Comparison of ENCODE assay signal across 1 cellular context in the genomic region with DNA sequence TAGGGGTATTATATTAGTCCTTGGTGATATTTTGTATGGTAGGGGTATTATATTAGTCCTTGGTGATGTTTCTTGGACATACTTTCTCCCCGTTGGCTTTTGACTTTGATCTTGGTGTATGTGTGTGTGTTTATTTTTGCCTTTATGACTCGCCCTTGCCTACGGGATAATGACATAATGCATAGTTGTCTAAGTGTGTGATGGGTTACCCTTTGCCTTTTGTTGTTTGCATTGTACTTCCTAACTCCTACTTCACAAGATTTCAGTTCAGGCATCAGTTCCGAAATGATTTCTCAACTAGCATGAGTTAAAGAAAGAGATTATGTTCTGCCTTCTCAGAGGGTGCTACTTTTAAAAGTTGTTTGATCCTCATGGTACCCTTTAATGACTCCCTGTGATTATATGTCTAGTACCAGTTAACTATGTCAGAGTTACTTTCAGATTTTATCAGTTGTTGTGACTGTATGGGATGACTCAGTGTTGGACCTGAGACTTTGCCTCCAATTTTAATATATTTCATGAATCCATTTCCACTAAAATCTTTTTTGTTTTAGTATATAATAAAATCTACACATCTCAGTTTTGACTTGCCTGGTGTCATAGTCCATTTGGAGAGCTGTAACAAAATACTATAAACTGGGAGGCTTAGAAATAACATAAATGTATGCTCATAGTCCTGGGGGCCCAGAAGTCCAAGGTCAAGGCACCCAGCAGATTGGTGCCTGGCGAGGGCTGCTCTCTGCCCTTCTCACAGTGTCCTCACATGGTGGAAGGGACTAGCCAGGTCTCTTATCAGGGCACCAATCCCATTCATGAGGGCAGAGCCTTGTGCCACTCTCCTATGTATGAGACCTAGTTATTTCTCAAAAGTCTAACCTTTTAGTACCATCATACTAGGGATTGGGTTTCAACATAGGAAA.
TF ChIP-seq lines count a peak whose summit lies in the region.

No MANE protein-coding gene starts in this region.

TF ChIP-seq in HepG2, 621 proteins besides CTCF, POLR2A, EP300 and RAD21 (continued from another document and continues in another):
- TF ChIP-seq U2AF2 (IDR thresholded peaks at IDR 0.05; ENCODE audit: low read depth, low read length) (no peak), FIP1L1 (IDR thresholded peaks at IDR 0.05; ENCODE audit: borderline replicate concordance, insufficient read depth, low read depth, low read length) (no peak), RNF2 (conservative IDR thresholded peaks at IDR 0.05; ENCODE audit: low read depth) (no peak), ZNF24 (IDR thresholded peaks at IDR 0.05) (no peak), NR2F2 (IDR thresholded peaks at IDR 0.05; ENCODE audit: borderline replicate concordance, low read depth) (peak; percentile 78), SRSF4 (IDR thresholded peaks at IDR 0.05; ENCODE audit: low read depth, low read length, poor library complexity, severe bottlenecking) (no peak), KDM1A (CRISPR knock-in tag; IDR thresholded peaks at IDR 0.05) (no peak), IRX3 (CRISPR knock-in tag; IDR thresholded peaks at IDR 0.05; ENCODE audit: borderline replicate concordance, low read depth) (no peak), SRY (CRISPR knock-in tag; IDR thresholded peaks at IDR 0.05) (no peak), DMTF1 (CRISPR knock-in tag; IDR thresholded peaks at IDR 0.05) (no peak), HMGXB3 (CRISPR knock-in tag; IDR thresholded peaks at IDR 0.05; ENCODE audit: borderline replicate concordance) (no peak), ZNF44 (CRISPR knock-in tag; IDR thresholded peaks at IDR 0.05) (no peak), STAG1 (CRISPR knock-in tag; IDR thresholded peaks at IDR 0.05) (no peak), ZMYM3 (CRISPR knock-in tag; IDR thresholded peaks at IDR 0.05) (0 out of 2 replicates have a peak, but pooled peaks have one; percentile 33), ZNF788 (CRISPR knock-in tag; IDR thresholded peaks at IDR 0.05; ENCODE audit: borderline replicate concordance) (no peak), SSRP1 (CRISPR knock-in tag; IDR thresholded peaks at IDR 0.05) (no peak), MIXL1 (CRISPR knock-in tag; IDR thresholded peaks at IDR 0.05) (no peak), THAP8 (CRISPR knock-in tag; IDR thresholded peaks at IDR 0.05; ENCODE audit: borderline replicate concordance) (no peak), KLF6 (CRISPR knock-in tag; IDR thresholded peaks at IDR 0.05) (no peak), ZNF230 (CRISPR knock-in tag; IDR thresholded peaks at IDR 0.05) (no peak), ZBTB42 (CRISPR knock-in tag; IDR thresholded peaks at IDR 0.05) (no peak), RFXANK (CRISPR knock-in tag; IDR thresholded peaks at IDR 0.05) (no peak), ZBTB1 (CRISPR knock-in tag; IDR thresholded peaks at IDR 0.05; ENCODE audit: borderline replicate concordance) (no peak), NFRKB (IDR thresholded peaks at IDR 0.05) (no peak), ZSCAN30 (CRISPR knock-in tag; IDR thresholded peaks at IDR 0.05) (no peak), ZMAT5 (CRISPR knock-in tag; IDR thresholded peaks at IDR 0.05; ENCODE audit: borderline replicate concordance, low read depth) (no peak), MYNN (CRISPR knock-in tag; IDR thresholded peaks at IDR 0.05; ENCODE audit: low read depth) (no peak), DNMT1 (CRISPR knock-in tag; IDR thresholded peaks at IDR 0.05) (no peak), AGO1 (IDR thresholded peaks at IDR 0.05; ENCODE audit: low read depth, low read length, poor library complexity, severe bottlenecking) (no peak), GLMP (CRISPR knock-in tag; IDR thresholded peaks at IDR 0.05; ENCODE audit: borderline replicate concordance) (no peak), MIER3 (CRISPR knock-in tag; IDR thresholded peaks at IDR 0.05; ENCODE audit: borderline replicate concordance) (peak; percentile 20; the same call in 1 of the 2 replicates), ZNF713 (CRISPR knock-in tag; IDR thresholded peaks at IDR 0.05) (no peak), ZNF782 (CRISPR knock-in tag; IDR thresholded peaks at IDR 0.05; ENCODE audit: borderline replicate concordance) (no peak), ZNF879 (CRISPR knock-in tag; IDR thresholded peaks at IDR 0.05) (no peak), POGZ (CRISPR knock-in tag; IDR thresholded peaks at IDR 0.05) (peak; percentile 18), NCOA2 (CRISPR knock-in tag; IDR thresholded peaks at IDR 0.05) (peak; percentile 56), CREB1 (IDR thresholded peaks at IDR 0.05) (peak; percentile 66), CREB1 (CRISPR knock-in tag; IDR thresholded peaks at IDR 0.05) (peak; percentile 58; the same call in 1 of the 2 replicates), ZEB1 (IDR thresholded peaks at IDR 0.05; ENCODE audit: insufficient replicate concordance, low read depth) (no peak), ZNF383 (CRISPR knock-in tag; IDR thresholded peaks at IDR 0.05; ENCODE audit: borderline replicate concordance) (no peak), ZNF747 (CRISPR knock-in tag; IDR thresholded peaks at IDR 0.05; ENCODE audit: borderline replicate concordance) (no peak), ZNF124 (CRISPR knock-in tag; IDR thresholded peaks at IDR 0.05) (no peak), FOXJ3 (CRISPR knock-in tag; IDR thresholded peaks at IDR 0.05; ENCODE audit: borderline replicate concordance) (no peak), ZSCAN9 (CRISPR knock-in tag; IDR thresholded peaks at IDR 0.05; ENCODE audit: borderline replicate concordance) (no peak), SNRNP70 (IDR thresholded peaks at IDR 0.05; ENCODE audit: low read depth, low read length) (no peak), CHD4 (IDR thresholded peaks at IDR 0.05; ENCODE audit: borderline replicate concordance, low read length) (no peak), FOXK2 (IDR thresholded peaks at IDR 0.05) (0 out of 2 replicates have a peak, but pooled peaks have one; percentile 48), GLI4 (CRISPR knock-in tag; IDR thresholded peaks at IDR 0.05; ENCODE audit: borderline replicate concordance) (no peak), CAMTA2 (CRISPR knock-in tag; IDR thresholded peaks at IDR 0.05; ENCODE audit: borderline replicate concordance) (no peak), SP5 (CRISPR knock-in tag; IDR thresholded peaks at IDR 0.05; ENCODE audit: borderline replicate concordance, low read depth) (no peak), ZNF225 (CRISPR knock-in tag; IDR thresholded peaks at IDR 0.05) (no peak), ZNF558 (CRISPR knock-in tag; IDR thresholded peaks at IDR 0.05; ENCODE audit: borderline replicate concordance) (no peak)
- TF ChIP-seq, protein P1, sequence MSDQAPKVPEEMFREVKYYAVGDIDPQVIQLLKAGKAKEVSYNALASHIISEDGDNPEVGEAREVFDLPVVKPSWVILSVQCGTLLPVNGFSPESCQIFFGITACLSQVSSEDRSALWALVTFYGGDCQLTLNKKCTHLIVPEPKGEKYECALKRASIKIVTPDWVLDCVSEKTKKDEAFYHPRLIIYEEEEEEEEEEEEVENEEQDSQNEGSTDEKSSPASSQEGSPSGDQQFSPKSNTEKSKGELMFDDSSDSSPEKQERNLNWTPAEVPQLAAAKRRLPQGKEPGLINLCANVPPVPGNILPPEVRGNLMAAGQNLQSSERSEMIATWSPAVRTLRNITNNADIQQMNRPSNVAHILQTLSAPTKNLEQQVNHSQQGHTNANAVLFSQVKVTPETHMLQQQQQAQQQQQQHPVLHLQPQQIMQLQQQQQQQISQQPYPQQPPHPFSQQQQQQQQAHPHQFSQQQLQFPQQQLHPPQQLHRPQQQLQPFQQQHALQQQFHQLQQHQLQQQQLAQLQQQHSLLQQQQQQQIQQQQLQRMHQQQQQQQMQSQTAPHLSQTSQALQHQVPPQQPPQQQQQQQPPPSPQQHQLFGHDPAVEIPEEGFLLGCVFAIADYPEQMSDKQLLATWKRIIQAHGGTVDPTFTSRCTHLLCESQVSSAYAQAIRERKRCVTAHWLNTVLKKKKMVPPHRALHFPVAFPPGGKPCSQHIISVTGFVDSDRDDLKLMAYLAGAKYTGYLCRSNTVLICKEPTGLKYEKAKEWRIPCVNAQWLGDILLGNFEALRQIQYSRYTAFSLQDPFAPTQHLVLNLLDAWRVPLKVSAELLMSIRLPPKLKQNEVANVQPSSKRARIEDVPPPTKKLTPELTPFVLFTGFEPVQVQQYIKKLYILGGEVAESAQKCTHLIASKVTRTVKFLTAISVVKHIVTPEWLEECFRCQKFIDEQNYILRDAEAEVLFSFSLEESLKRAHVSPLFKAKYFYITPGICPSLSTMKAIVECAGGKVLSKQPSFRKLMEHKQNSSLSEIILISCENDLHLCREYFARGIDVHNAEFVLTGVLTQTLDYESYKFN (CRISPR knock-in tag; conservative IDR thresholded peaks at IDR 0.05), result peak; percentile 71
- TF ChIP-seq, protein P2, sequence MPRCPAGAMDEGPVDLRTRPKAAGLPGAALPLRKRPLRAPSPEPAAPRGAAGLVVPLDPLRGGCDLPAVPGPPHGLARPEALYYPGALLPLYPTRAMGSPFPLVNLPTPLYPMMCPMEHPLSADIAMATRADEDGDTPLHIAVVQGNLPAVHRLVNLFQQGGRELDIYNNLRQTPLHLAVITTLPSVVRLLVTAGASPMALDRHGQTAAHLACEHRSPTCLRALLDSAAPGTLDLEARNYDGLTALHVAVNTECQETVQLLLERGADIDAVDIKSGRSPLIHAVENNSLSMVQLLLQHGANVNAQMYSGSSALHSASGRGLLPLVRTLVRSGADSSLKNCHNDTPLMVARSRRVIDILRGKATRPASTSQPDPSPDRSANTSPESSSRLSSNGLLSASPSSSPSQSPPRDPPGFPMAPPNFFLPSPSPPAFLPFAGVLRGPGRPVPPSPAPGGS (CRISPR knock-in tag; IDR thresholded peaks at IDR 0.05), result no peak
- TF ChIP-seq, protein P3, sequence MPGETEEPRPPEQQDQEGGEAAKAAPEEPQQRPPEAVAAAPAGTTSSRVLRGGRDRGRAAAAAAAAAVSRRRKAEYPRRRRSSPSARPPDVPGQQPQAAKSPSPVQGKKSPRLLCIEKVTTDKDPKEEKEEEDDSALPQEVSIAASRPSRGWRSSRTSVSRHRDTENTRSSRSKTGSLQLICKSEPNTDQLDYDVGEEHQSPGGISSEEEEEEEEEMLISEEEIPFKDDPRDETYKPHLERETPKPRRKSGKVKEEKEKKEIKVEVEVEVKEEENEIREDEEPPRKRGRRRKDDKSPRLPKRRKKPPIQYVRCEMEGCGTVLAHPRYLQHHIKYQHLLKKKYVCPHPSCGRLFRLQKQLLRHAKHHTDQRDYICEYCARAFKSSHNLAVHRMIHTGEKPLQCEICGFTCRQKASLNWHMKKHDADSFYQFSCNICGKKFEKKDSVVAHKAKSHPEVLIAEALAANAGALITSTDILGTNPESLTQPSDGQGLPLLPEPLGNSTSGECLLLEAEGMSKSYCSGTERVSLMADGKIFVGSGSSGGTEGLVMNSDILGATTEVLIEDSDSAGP (CRISPR knock-in tag; IDR thresholded peaks at IDR 0.05; ENCODE audit: borderline replicate concordance), result no peak
